23 cellular contexts compared by ENCODE assay signal in genomic region chr1:39322431-39322830, GRCh38.
DNase-seq lines count a peak whose midpoint lies in the region; ATAC-seq and TF ChIP-seq lines count a peak whose summit lies in the region.
"Had no signal": no experiment of that assay in that cellular context is flagged by ENCODE, and none has a peak within 500 bp of the region (broad histone marks: within the 10 kb centered on the region; RNA-seq: fewer than 3 reads in every experiment).

No MANE protein-coding gene starts in this region.

- ATAC-seq in GM21381 (IDR thresholded peaks at IDR 0.05; ENCODE audit: unreplicated experiment): peak; percentile 15
- ATAC-seq: PC-3 had no signal

- peaks cover 0 to 17% (median 4%) of the 10 kb centered on the region in 4 donors for H3K4me1 ChIP-seq in esophagus muscularis mucosa
- H3K4me1 ChIP-seq in transverse colon: no peaks in the 10 kb centered on the region
- H3K4me1 ChIP-seq in neuronal stem cell (ENCODE audit: control insufficient read depth in 2 of 2, insufficient read depth in 1 of 2, low read depth in 1 of 2, low read length in 2 of 2): no peaks in the 10 kb centered on the region
- H3K4me1 ChIP-seq: BE2C had no signal

- H3K36me3 ChIP-seq in esophagus muscularis mucosa (peaks cover 59 to 98% (median 92%) of the 10 kb centered on the region in 4 donors), transverse colon (peaks cover 0 to 83% (median 32%) of the 10 kb centered on the region in 4 donors), neuronal stem cell (replicated peaks in 1 of 2; ENCODE audit: control insufficient read depth in 2 of 2, insufficient read depth in 2 of 2, low read length in 2 of 2) (peaks cover 43 to 99% of the 10 kb centered on the region in 2 donors)
- H3K36me3 ChIP-seq: BE2C had no signal

- no peak overlapping the region for H3K18ac ChIP-seq in neuronal stem cell (ENCODE audit: low read length)

- no peaks in the 10 kb centered on the region for H3K27me3 ChIP-seq in esophagus muscularis mucosa
- H3K27me3 ChIP-seq in transverse colon: no peaks in the 10 kb centered on the region
- H3K27me3 ChIP-seq in neuronal stem cell (ENCODE audit: control insufficient read depth in 3 of 3, insufficient read depth in 3 of 3, low read depth in 1 of 3, low read length in 3 of 3): no peaks in the 10 kb centered on the region
- H3K27me3 ChIP-seq: BE2C had no signal

- H3K4me1 Mint-ChIP-seq in activated naive CD4-positive, alpha-beta T cell treated with anti-CD3 and anti-CD28 coated beads, Interleukin-2, amount 10 ng/mL, durations not matched to agents 7 days and 5 days: peaks cover 4% of the 10 kb centered on the region

- no peak for TF ChIP-seq POLR2A in esophagus muscularis mucosa (IDR thresholded peaks at IDR 0.05; ENCODE audit: low read depth)
- no peak for TF ChIP-seq POLR2A in transverse colon (IDR thresholded peaks at IDR 0.05)

- H3K9me3 ChIP-seq in esophagus muscularis mucosa: no peaks in the 10 kb centered on the region
- no peaks in the 10 kb centered on the region for H3K9me3 ChIP-seq in transverse colon
- no peaks in the 10 kb centered on the region for H3K9me3 ChIP-seq in neuronal stem cell (replicated peaks in 1 of 2; ENCODE audit: control insufficient read depth in 2 of 2, insufficient read depth in 1 of 2, low read depth in 1 of 2, low read length in 2 of 2)
- H3K9me3 ChIP-seq: BE2C had no signal

- no peak for TF ChIP-seq EP300 in esophagus muscularis mucosa (IDR thresholded peaks at IDR 0.05)
- TF ChIP-seq EP300 in transverse colon (IDR thresholded peaks at IDR 0.05; ENCODE audit: low read depth): no peak

- H3K9ac ChIP-seq in neuronal stem cell (ENCODE audit: low read depth, low read length, poor library complexity): no peak overlapping the region

- no peaks in the 10 kb centered on the region for H3K27me3 Mint-ChIP-seq in activated naive CD4-positive, alpha-beta T cell treated with anti-CD3 and anti-CD28 coated beads, Interleukin-2, amount 10 ng/mL, durations not matched to agents 7 days and 5 days
- H3K27me3 Mint-ChIP-seq: CD4-positive, alpha-beta T cell had no signal

- no peaks in the 10 kb centered on the region for H3K9me3 Mint-ChIP-seq in activated naive CD4-positive, alpha-beta T cell treated with anti-CD3 and anti-CD28 coated beads, Interleukin-2, amount 10 ng/mL, durations not matched to agents 7 days and 5 days
- H3K9me3 Mint-ChIP-seq: CD4-positive, alpha-beta T cell; HFFc6 had no signal

- H2BK5ac ChIP-seq in neuronal stem cell (ENCODE audit: low read length): no peak overlapping the region

- no peak overlapping the region for H3K4me2 ChIP-seq in neuronal stem cell (ENCODE audit: insufficient read depth, low read length, poor library complexity, severe bottlenecking)

- H3K27ac Mint-ChIP-seq in activated naive CD4-positive, alpha-beta T cell treated with anti-CD3 and anti-CD28 coated beads, Interleukin-2, amount 10 ng/mL, durations not matched to agents 7 days and 5 days: peak overlapping the region; percentile 6
- H3K27ac Mint-ChIP-seq: CD4-positive, alpha-beta T cell; HFFc6 had no signal

- H3K4me3 ChIP-seq in esophagus muscularis mucosa (no peak overlapping the region), transverse colon (no peak overlapping the region), neuronal stem cell (ENCODE audit: low read length in 2 of 2) (no peak overlapping the region)

- no peak overlapping the region for H2AFZ ChIP-seq in neuronal stem cell (ENCODE audit: low read length)

- no peaks in the 10 kb centered on the region for H3K79me1 ChIP-seq in neuronal stem cell (ENCODE audit: low read depth, low read length)

- H3K14ac ChIP-seq in neuronal stem cell (ENCODE audit: low read length): no peak overlapping the region

- no peak overlapping the region for H3K23ac ChIP-seq in neuronal stem cell (ENCODE audit: low read depth, low read length, poor library complexity)

- no peak overlapping the region for H3K4ac ChIP-seq in neuronal stem cell (ENCODE audit: low read length)

- CTCF ChIA-PET in activated naive CD4-positive, alpha-beta T cell treated with anti-CD3 and anti-CD28 coated beads, Interleukin-2, amount 10 ng/mL, durations not matched to agents 7 days and 5 days (lab: Charles Lee): no interaction called here

- no peak overlapping the region for H2BK12ac ChIP-seq in neuronal stem cell (ENCODE audit: low read length)

- no peak overlapping the region for H4K91ac ChIP-seq in neuronal stem cell (ENCODE audit: low read depth, low read length, poor library complexity)

- intact Hi-C loops in esophagus muscularis mucosa (cut with DNase I) (loop anchor here (10.0 kb wide), 1 partner anchor 212 kb away; no protein-coding TSS in a partner anchor), transverse colon (cut with DNase I; ENCODE audit: low total_unique reads) (no loop called here)

- H4K8ac ChIP-seq in neuronal stem cell (ENCODE audit: low read depth, low read length): no peak overlapping the region

- no peak overlapping the region for H2BK15ac ChIP-seq in neuronal stem cell (ENCODE audit: low read length)

- no peak overlapping the region for H3K4me3 Mint-ChIP-seq in activated naive CD4-positive, alpha-beta T cell treated with anti-CD3 and anti-CD28 coated beads, Interleukin-2, amount 10 ng/mL, durations not matched to agents 7 days and 5 days
- H3K4me3 Mint-ChIP-seq: CD4-positive, alpha-beta T cell; HFFc6 had no signal

- no peak overlapping the region for H2AK5ac ChIP-seq in neuronal stem cell (ENCODE audit: low read depth, low read length)

- no peak for TF ChIP-seq CTCF in esophagus muscularis mucosa (IDR thresholded peaks at IDR 0.05)
- no peak for TF ChIP-seq CTCF in transverse colon (IDR thresholded peaks at IDR 0.05)

- no peak overlapping the region for H2BK120ac ChIP-seq in neuronal stem cell (ENCODE audit: low read depth, low read length)

- WGBS in esophagus muscularis mucosa: 53% methylated on average over 6 of the region's 6 CpGs
- WGBS in transverse colon (ENCODE audit: low coverage in 1 of 2), 2 donors: 68 to 74% methylated on average over 4 to 6 of the region's 6 CpGs
- WGBS in neuronal stem cell (ENCODE audit: extremely low coverage in 2 of 2, insufficient read length in 2 of 2, insufficient replicate concordance in 1 of 2), 2 donors: no CpG with 5 or more reads among the region's 6 CpGs

- H3K27ac ChIP-seq in esophagus muscularis mucosa (replicated peaks in 1 of 4) (peak overlapping the region; percentile 6 to 60 (median 30)), transverse colon (peak overlapping the region in 3 of 4 donors; percentile 42 to 62 (median 47)), neuronal stem cell (replicated peaks; ENCODE audit: low read length) (no peak overlapping the region)

- peaks cover 58% of the 10 kb centered on the region for H3K36me3 Mint-ChIP-seq in activated naive CD4-positive, alpha-beta T cell treated with anti-CD3 and anti-CD28 coated beads, Interleukin-2, amount 10 ng/mL, durations not matched to agents 7 days and 5 days

- in situ Hi-C loops in transverse colon (cut with MboI; ENCODE audit: low pct_ligation_motif_present in 1 of 4, low pct_unique_long_range_greater_than_20kb in 1 of 4, low sequenced_read_pairs in 3 of 4): no loop called here

- DNase-seq in activated naive CD4-positive, alpha-beta T cell treated with anti-CD3 and anti-CD28 coated beads, Interleukin-2, amount 10 ng/mL, durations not matched to agents 7 days and 5 days: no peak
- DNase-seq in activated naive CD4-positive, alpha-beta T cell (lab: John Stamatoyannopoulos, UW): no peak
- DNase-seq in esophagus muscularis mucosa (ENCODE audit: extremely low spot score): no peak
- no peak for DNase-seq in transverse colon
- no peak for DNase-seq in NCI-H2227 treated with DMSO at 0.1 percent for 48 hours (lab: John Stamatoyannopoulos, UW)
- DNase-seq in neuronal stem cell (ENCODE audit: low spot score): no peak
- DNase-seq in NCI-H748 (lab: John Stamatoyannopoulos, UW; ENCODE audit: unreplicated experiment): no peak
- DNase-seq: BE2C; CD4-positive, alpha-beta T cell; DMS153; GDM1; H7; HFFc6; KG1; MV-4-11; NCI-H1694 treated with DMSO at 0.1 percent for 48 hours; NCI-H2107; NCI-H345; NCI-H524 treated with DMSO at 0.1 percent for 48 hours; PC-3; RPMI8226; SHP77 treated with DMSO at 0.1 percent for 48 hours had no signal
